ENCODE assay signal across 16 cellular contexts in the genomic region with DNA sequence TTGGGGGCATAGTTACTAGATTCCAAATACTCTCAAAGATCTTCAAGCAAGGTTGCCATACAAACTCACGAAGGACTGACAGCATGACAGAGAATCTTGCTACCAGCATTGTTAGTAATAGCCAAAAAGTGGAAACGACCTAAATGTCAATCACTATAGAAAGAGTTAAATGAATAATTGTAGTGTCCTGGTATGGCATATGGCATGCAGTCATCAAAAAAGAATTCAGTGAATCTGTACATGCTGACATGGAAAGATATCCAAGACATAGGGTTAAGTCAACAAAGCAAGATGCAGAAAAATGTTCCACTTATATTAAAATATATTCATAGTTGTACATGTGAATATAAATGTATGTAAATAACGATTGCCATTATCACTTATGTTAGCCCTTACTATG. TPM values are rescaled to one million over a fixed set of nuclear protein-coding genes. Genes with fewer than 3 reads are reported as not detected.
DNase-seq lines count a peak whose midpoint lies in the region; TF ChIP-seq lines count a peak whose summit lies in the region.
"Had no signal": no experiment of that assay in that cellular context is flagged by ENCODE, and none has a peak within 500 bp of the region (broad histone marks: within the 10 kb centered on the region; RNA-seq: fewer than 3 reads in every experiment).

No MANE protein-coding gene starts in this region.

- no peaks in the 10 kb centered on the region for H3K9me3 ChIP-seq in effector memory CD4-positive, alpha-beta T cell (ENCODE audit: control insufficient read depth, low read length)
- H3K9me3 ChIP-seq: Caco-2 had no signal

- no peaks in the 10 kb centered on the region for H3K4me1 ChIP-seq in effector memory CD4-positive, alpha-beta T cell (ENCODE audit: control insufficient read depth, insufficient read depth, low read length, poor library complexity, severe bottlenecking)
- H3K4me1 ChIP-seq: Caco-2 had no signal

- no peak overlapping the region for H3K27ac ChIP-seq in effector memory CD4-positive, alpha-beta T cell (ENCODE audit: insufficient read depth, low read length, poor library complexity, severe bottlenecking)
- H3K27ac ChIP-seq: C4-2B had no signal

- DNase-seq in EH (ENCODE audit: low read depth) (peak; percentile 40), HCEC 1CT (peak; percentile 26), choroid plexus epithelial cell (ENCODE audit: low read depth) (peak; percentile 64), osteocyte (ENCODE audit: extremely low spot score, unreplicated experiment) (no peak), NCI-H2081 treated with DMSO at 0.1 percent for 48 hours (lab: John Stamatoyannopoulos, UW) (no peak), iPS-NIHi7 (ENCODE audit: extremely low spot score) (no peak)
- no peak for DNase-seq in effector memory CD4-positive, alpha-beta T cell
- DNase-seq: ACHN; AML-193; Caco-2; CD4-positive, alpha-beta T cell; GOT3; H7; IMR-90 had no signal

- H3K27me3 Mint-ChIP-seq in osteocyte (ENCODE audit: unreplicated experiment): no peaks in the 10 kb centered on the region

- no peak overlapping the region for H3K4me3 ChIP-seq in choroid plexus epithelial cell (ENCODE audit: low read depth, low read length)
- no peak overlapping the region for H3K4me3 ChIP-seq in effector memory CD4-positive, alpha-beta T cell (ENCODE audit: insufficient read depth, low read depth, low read length, poor library complexity, severe bottlenecking)
- H3K4me3 ChIP-seq: K562 had no signal

- peaks cover 47% of the 10 kb centered on the region for H3K4me1 Mint-ChIP-seq in osteocyte (ENCODE audit: unreplicated experiment)

- no peaks in the 10 kb centered on the region for H3K27me3 ChIP-seq in effector memory CD4-positive, alpha-beta T cell (replicated peaks; ENCODE audit: control insufficient read depth, insufficient read depth, low read length, poor library complexity, severe bottlenecking)

- TF ChIP-seq CTCF in choroid plexus epithelial cell (conservative IDR thresholded peaks at IDR 0.05; ENCODE audit: low read depth, low read length) (no peak), osteocyte (IDR thresholded peaks at IDR 0.05) (no peak)

- peak overlapping the region; percentile 90 for H3K27ac Mint-ChIP-seq in osteocyte (ENCODE audit: unreplicated experiment)
- H3K27ac Mint-ChIP-seq: CD4-positive, alpha-beta T cell had no signal

- H3K36me3 Mint-ChIP-seq in osteocyte (ENCODE audit: unreplicated experiment): peaks cover 6% of the 10 kb centered on the region

- H3K9me3 Mint-ChIP-seq in osteocyte (ENCODE audit: unreplicated experiment): peaks cover 9% of the 10 kb centered on the region
- H3K9me3 Mint-ChIP-seq: CD4-positive, alpha-beta T cell had no signal

- no peaks in the 10 kb centered on the region for H3K36me3 ChIP-seq in effector memory CD4-positive, alpha-beta T cell (ENCODE audit: control insufficient read depth, insufficient read depth, low read length)

- H3K4me3 Mint-ChIP-seq in osteocyte (ENCODE audit: unreplicated experiment): no peak overlapping the region
- H3K4me3 Mint-ChIP-seq: CD4-positive, alpha-beta T cell had no signal

RNA-seq across cellular contexts. Expression of gene SRPX2, which starts 37.6 kb away (rescaled TPM):
- total RNA-seq in osteocyte: 42.8 and 47.9 TPM in 2 replicates
- total RNA-seq: CD4-positive, alpha-beta T cell had no signal

RNA-seq across cellular contexts. Expression of gene TSPAN6, which starts 45.0 kb away (rescaled TPM):
- total RNA-seq in osteocyte: 49.3 and 50.8 TPM in 2 replicates

RNA-seq across cellular contexts. Expression of gene SYTL4, which starts 50.3 kb away (rescaled TPM):
- total RNA-seq in osteocyte: 19.7 and 23.2 TPM in 2 replicates
- total RNA-seq: CD4-positive, alpha-beta T cell had no signal

Comparison
In these comparisons a context has a peak if more than half of its experiments do, and no peak if none do; other contexts are left out.
1. DNase-seq: peak in EH (single experiment), HCEC 1CT (single experiment) and choroid plexus epithelial cell (single experiment); none in osteocyte (single experiment), NCI-H2081 treated with DMSO at 0.1 percent for 48 hours (single experiment), iPS-NIHi7 (single experiment) and effector memory CD4-positive, alpha-beta T cell (0 of 3).